ENCODE assay signal across 8 cellular contexts in genomic region chr18:21997207-21998143, GRCh38.
A peak's percentile ranks its signal among the peaks of the same experiment; 100 is the strongest.
DNase-seq lines count a peak whose midpoint lies in the region; ATAC-seq and TF ChIP-seq lines count a peak whose summit lies in the region.

No MANE protein-coding gene starts in this region.

- peak; percentile 61 for ATAC-seq in HG03064 (IDR thresholded peaks at IDR 0.05; ENCODE audit: low read depth, unreplicated experiment)
- no peak for ATAC-seq in GM21825 (IDR thresholded peaks at IDR 0.05; ENCODE audit: unreplicated experiment)

- WGBS in endodermal cell (ENCODE audit: insufficient coverage in 1 of 2, insufficient read length in 1 of 2), 2 experiments: 63 to 76% methylated on average over 8 to 14 of the region's 14 CpGs

- no peak overlapping the region for H3K4me3 Mint-ChIP-seq in endodermal cell
- no peak overlapping the region for H3K4me3 Mint-ChIP-seq in activated T-helper 1 cell treated with anti-CD3 and anti-CD28 coated beads, Interleukin-12 subunit alpha, Interleukin-12 subunit beta, Interleukin-2, Interleukin-4 antibody, amounts not matched to agents 30 ng/mL and 10 ng/mL and 1 ng/mL, durations not matched to agents 14 hours and 24 hours and 36 hours

- CTCF ChIA-PET in OCI-LY7 (lab: Charles Lee; ENCODE audit: unreplicated experiment): no interaction called here

- H3K27ac ChIP-seq in 22Rv1 (peak overlapping the region; percentile 32; the same call in 1 of the 2 replicates), OCI-LY7 (ENCODE audit: low read depth, low read length, poor library complexity, severe bottlenecking) (no peak overlapping the region), endodermal cell (ENCODE audit: low read depth, low read length) (no peak overlapping the region)

- H3K9me3 ChIP-seq in OCI-LY7 (ENCODE audit: low read length) (no peaks in the 10 kb centered on the region), endodermal cell (ENCODE audit: control insufficient read depth, low read length) (no peaks in the 10 kb centered on the region)

- peaks cover 9% of the 10 kb centered on the region for H3K27me3 Mint-ChIP-seq in endodermal cell (ENCODE audit: insufficient read depth)
- H3K27me3 Mint-ChIP-seq in activated T-helper 1 cell treated with anti-CD3 and anti-CD28 coated beads, Interleukin-12 subunit alpha, Interleukin-12 subunit beta, Interleukin-2, Interleukin-4 antibody, amounts not matched to agents 30 ng/mL and 10 ng/mL and 1 ng/mL, durations not matched to agents 14 hours and 24 hours and 36 hours (ENCODE audit: insufficient read depth): no peaks in the 10 kb centered on the region

- H3K27me3 ChIP-seq in endodermal cell (ENCODE audit: control insufficient read depth, insufficient read depth, low read length, poor library complexity, severe bottlenecking): no peaks in the 10 kb centered on the region

- H3K27ac Mint-ChIP-seq in endodermal cell: peak overlapping the region; percentile 86
- no peak overlapping the region for H3K27ac Mint-ChIP-seq in activated T-helper 1 cell treated with anti-CD3 and anti-CD28 coated beads, Interleukin-12 subunit alpha, Interleukin-12 subunit beta, Interleukin-2, Interleukin-4 antibody, amounts not matched to agents 30 ng/mL and 10 ng/mL and 1 ng/mL, durations not matched to agents 14 hours and 24 hours and 36 hours

- no peaks in the 10 kb centered on the region for H3K36me3 Mint-ChIP-seq in endodermal cell (ENCODE audit: low read depth)
- H3K36me3 Mint-ChIP-seq in activated T-helper 1 cell treated with anti-CD3 and anti-CD28 coated beads, Interleukin-12 subunit alpha, Interleukin-12 subunit beta, Interleukin-2, Interleukin-4 antibody, amounts not matched to agents 30 ng/mL and 10 ng/mL and 1 ng/mL, durations not matched to agents 14 hours and 24 hours and 36 hours (ENCODE audit: low read depth): no peaks in the 10 kb centered on the region

- DNase-seq in G401 (ENCODE audit: low spot score): peak; percentile 5
- DNase-seq in OCI-LY7 (ENCODE audit: low spot score): peak; percentile 49
- peak; percentile 67 for DNase-seq in endodermal cell
- peak; percentile 34 for DNase-seq in mucosa of gallbladder (ENCODE audit: low spot score)
- no peak for DNase-seq in activated T-helper 1 cell treated with anti-CD3 and anti-CD28 coated beads, Interleukin-12 subunit alpha, Interleukin-12 subunit beta, Interleukin-2, Interleukin-4 antibody, amounts not matched to agents 30 ng/mL and 10 ng/mL and 1 ng/mL, durations not matched to agents 14 hours and 24 hours and 36 hours (ENCODE audit: low spot score)

- H3K9me3 Mint-ChIP-seq in endodermal cell: no peaks in the 10 kb centered on the region
- H3K9me3 Mint-ChIP-seq in activated T-helper 1 cell treated with anti-CD3 and anti-CD28 coated beads, Interleukin-12 subunit alpha, Interleukin-12 subunit beta, Interleukin-2, Interleukin-4 antibody, amounts not matched to agents 30 ng/mL and 10 ng/mL and 1 ng/mL, durations not matched to agents 14 hours and 24 hours and 36 hours: no peaks in the 10 kb centered on the region

- POLR2A ChIA-PET in OCI-LY7 (lab: Charles Lee): no interaction called here

- no peak overlapping the region for H3K4me2 ChIP-seq in OCI-LY7 (ENCODE audit: low read length)

- H3K36me3 ChIP-seq in OCI-LY7 (ENCODE audit: insufficient read depth, low read length) (no peaks in the 10 kb centered on the region), endodermal cell (ENCODE audit: control insufficient read depth, insufficient read depth, low read length) (no peaks in the 10 kb centered on the region)

- no peak overlapping the region for H2AFZ ChIP-seq in OCI-LY7 (ENCODE audit: low read length)

- in situ Hi-C loops in G401 (cut with HindIII; ENCODE audit: low sequenced_read_pairs): no loop called here

- H4K20me1 ChIP-seq in OCI-LY7 (ENCODE audit: insufficient read depth, low read length): no peaks in the 10 kb centered on the region

- H3K4me1 ChIP-seq in OCI-LY7 (ENCODE audit: insufficient read depth, low read length, poor library complexity, severe bottlenecking) (no peaks in the 10 kb centered on the region), endodermal cell (ENCODE audit: control insufficient read depth, insufficient read depth, low read length) (peaks cover 17% of the 10 kb centered on the region)

- intact Hi-C loops in OCI-LY7 (cut with micrococcal nuclease; ENCODE audit: unreplicated experiment): no loop called here
- intact Hi-C loops in activated T-helper 1 cell treated with anti-CD3 and anti-CD28 coated beads, Interleukin-12 subunit alpha, Interleukin-12 subunit beta, Interleukin-2, Interleukin-4 antibody, amounts not matched to agents 30 ng/mL and 10 ng/mL and 1 ng/mL, durations not matched to agents 14 hours and 24 hours and 36 hours (cut with micrococcal nuclease): loop anchor here (10.0 kb wide), 1 partner anchor 567 kb away; no protein-coding TSS in a partner anchor

- H3K79me2 ChIP-seq in OCI-LY7 (ENCODE audit: insufficient read depth, low read depth, low read length): no peaks in the 10 kb centered on the region

- H3K9ac ChIP-seq in endodermal cell (ENCODE audit: extremely low read depth, low read length, poor library complexity, severe bottlenecking): no peak overlapping the region

- no TSS peak for BruUV-seq in OCI-LY7 (replicated peaks; lab: Mats Ljungman, UMichigan)

- H3K9me2 ChIP-seq in OCI-LY7 (ENCODE audit: insufficient read depth, low read length): no peaks in the 10 kb centered on the region

- peaks cover 53% of the 10 kb centered on the region for H3K4me1 Mint-ChIP-seq in endodermal cell
- peaks cover 5% of the 10 kb centered on the region for H3K4me1 Mint-ChIP-seq in activated T-helper 1 cell treated with anti-CD3 and anti-CD28 coated beads, Interleukin-12 subunit alpha, Interleukin-12 subunit beta, Interleukin-2, Interleukin-4 antibody, amounts not matched to agents 30 ng/mL and 10 ng/mL and 1 ng/mL, durations not matched to agents 14 hours and 24 hours and 36 hours (ENCODE audit: low read depth)

- H3K4me3 ChIP-seq in OCI-LY7 (ENCODE audit: low read depth, low read length, poor library complexity, severe bottlenecking): no peak overlapping the region
- no peak overlapping the region for H3K4me3 ChIP-seq in endodermal cell (ENCODE audit: low read length)

- TF ChIP-seq CTCF in 22Rv1 (IDR thresholded peaks at IDR 0.05) (peak; percentile 93), OCI-LY7 (conservative IDR thresholded peaks at IDR 0.05; ENCODE audit: low read length) (peak; percentile 97), endodermal cell (conservative IDR thresholded peaks at IDR 0.05) (peak; percentile 96)
